12 cellular contexts compared by ENCODE assay signal in genomic region chr5:5886353-5886752, GRCh38.
A peak's percentile ranks its signal among the peaks of the same experiment; 100 is the strongest.
DNase-seq lines count a peak whose midpoint lies in the region; ATAC-seq and TF ChIP-seq lines count a peak whose summit lies in the region.
"Had no signal": no experiment of that assay in that cellular context is flagged by ENCODE, and none has a peak within 500 bp of the region (broad histone marks: within the 10 kb centered on the region; RNA-seq: fewer than 3 reads in every experiment).

No MANE protein-coding gene starts in this region.

- TF ChIP-seq CTCF in IMR-90 (conservative IDR thresholded peaks at IDR 0.05; ENCODE audit: low read depth, low read length) (no peak), SU-DHL-6 (IDR thresholded peaks at IDR 0.05; ENCODE audit: insufficient read depth, low read length, poor library complexity, severe bottlenecking) (no peak), upper lobe of right lung (IDR thresholded peaks at IDR 0.05) (no peak)

- no peak overlapping the region for H2BK15ac ChIP-seq in IMR-90 (ENCODE audit: low read depth, low read length)

- no peak overlapping the region for H2AK9ac ChIP-seq in IMR-90 (replicated peaks; ENCODE audit: low read depth, low read length, poor library complexity)

- H3K9ac ChIP-seq in IMR-90 (ENCODE audit: low read depth, low read length) (no peak overlapping the region), SU-DHL-6 (ENCODE audit: low read length) (no peak overlapping the region)
- H3K9ac ChIP-seq: KMS-11 had no signal

- no peaks in the 10 kb centered on the region for H3F3A ChIP-seq in SU-DHL-6 (ENCODE audit: insufficient read depth)

- H3K14ac ChIP-seq in IMR-90 (replicated peaks; ENCODE audit: low read depth, low read length) = no peak overlapping the region

- POLR2A ChIA-PET in IMR-90 (lab: Charles Lee; ENCODE audit: unreplicated experiment) = no interaction called here

- H3K79me2 ChIP-seq in SU-DHL-6 (ENCODE audit: insufficient read depth, low read length) = no peaks in the 10 kb centered on the region

- H3K79me1 ChIP-seq in IMR-90 (ENCODE audit: low read depth in 1 of 2, low read length in 2 of 2) = no peaks in the 10 kb centered on the region

- H3K4me3 ChIP-seq in IMR-90 (ENCODE audit: insufficient read depth, low read depth, low read length) = no peak overlapping the region
- H3K4me3 ChIP-seq in SU-DHL-6 (ENCODE audit: insufficient read depth, low read length, poor library complexity, severe bottlenecking) = no peak overlapping the region
- H3K4me3 ChIP-seq in upper lobe of right lung = no peak overlapping the region
- H3K4me3 ChIP-seq: SJSA1 had no signal

- H2BK5ac ChIP-seq in IMR-90 (ENCODE audit: low read depth, low read length, poor library complexity, severe bottlenecking) = no peak overlapping the region

- no peak for TF ChIP-seq RAD21 in IMR-90 (IDR thresholded peaks at IDR 0.05; ENCODE audit: low read length)

- in situ Hi-C loops in IMR-90 (cut with MboI; ENCODE audit: low sequenced_read_pairs) = no loop called here

- no peak overlapping the region for H4K5ac ChIP-seq in IMR-90 (ENCODE audit: low read depth, low read length)

- H3K9me2 ChIP-seq in SU-DHL-6 (replicated peaks; ENCODE audit: insufficient read depth, low read length) = no peaks in the 10 kb centered on the region

- intact Hi-C loops in IMR-90 (cut with micrococcal nuclease) (no loop called here), upper lobe of right lung (cut with DNase I) (no loop called here)

- TF ChIP-seq POLR2A in IMR-90 (IDR thresholded peaks at IDR 0.05; ENCODE audit: low read depth, low read length) = no peak

- H4K20me1 ChIP-seq in IMR-90 (ENCODE audit: insufficient read depth, low read length) (no peaks in the 10 kb centered on the region), SU-DHL-6 (ENCODE audit: low read depth, low read length) (no peaks in the 10 kb centered on the region)

- ATAC-seq in GM18511 (IDR thresholded peaks at IDR 0.05; ENCODE audit: unreplicated experiment) (peak; percentile 12), IMR-90 (ENCODE audit: low read depth) (no peak), upper lobe of right lung (peak; percentile 13), HG03354 (IDR thresholded peaks at IDR 0.05; ENCODE audit: poor library complexity, severe bottlenecking, unreplicated experiment) (no peak), HG02852 (IDR thresholded peaks at IDR 0.05; ENCODE audit: unreplicated experiment) (no peak), GM19463 (IDR thresholded peaks at IDR 0.05; ENCODE audit: unreplicated experiment) (no peak)

- no peak overlapping the region for H2BK20ac ChIP-seq in IMR-90 (ENCODE audit: low read depth, low read length)

- CTCF ChIA-PET in IMR-90 (lab: Yijun Ruan, JAX) = no interaction called here

- no peak overlapping the region for H3K23ac ChIP-seq in IMR-90 (ENCODE audit: low read depth, low read length)

- H4K8ac ChIP-seq in IMR-90 (ENCODE audit: low read depth in 2 of 2, low read length in 2 of 2) = no peak overlapping the region

- no peak overlapping the region for H2BK120ac ChIP-seq in IMR-90 (ENCODE audit: low read depth, low read length)

- dilution Hi-C loops in IMR-90 (cut with HindIII; ENCODE audit: low sequenced_read_pairs, unreplicated experiment) = no loop called here

- no peaks in the 10 kb centered on the region for H3K36me3 ChIP-seq in IMR-90 (ENCODE audit: control insufficient read depth, insufficient read depth, low read length)
- H3K36me3 ChIP-seq in SU-DHL-6 (ENCODE audit: low read length) = no peaks in the 10 kb centered on the region
- H3K36me3 ChIP-seq in upper lobe of right lung = no peaks in the 10 kb centered on the region
- H3K36me3 ChIP-seq: SJSA1 had no signal

- H3K4me2 ChIP-seq in IMR-90 (ENCODE audit: low read depth, low read length) = no peak overlapping the region
- peak overlapping the region; percentile 19 for H3K4me2 ChIP-seq in SU-DHL-6 (ENCODE audit: low read depth, low read length, poor library complexity, severe bottlenecking)
- H3K4me2 ChIP-seq: KMS-11 had no signal

- DNase-seq in IMR-90 = no peak
- DNase-seq in upper lobe of right lung = no peak
- DNase-seq: NCI-H1048, NCI-H1694, NCI-H2029 treated with DMSO at 0.1 percent for 48 hours had no signal

- H3K4ac ChIP-seq in IMR-90 (ENCODE audit: low read depth, low read length) = no peak overlapping the region

- H3K4me1 ChIP-seq in IMR-90 (ENCODE audit: control insufficient read depth, insufficient read depth, low read length) (no peaks in the 10 kb centered on the region), upper lobe of right lung (no peaks in the 10 kb centered on the region)

- H3K18ac ChIP-seq in IMR-90 (ENCODE audit: low read depth, low read length) = no peak overlapping the region

- no peaks in the 10 kb centered on the region for H3K27me3 ChIP-seq in IMR-90 (ENCODE audit: control insufficient read depth, insufficient read depth, low read length)
- H3K27me3 ChIP-seq in SU-DHL-6 (ENCODE audit: low read length) = no peaks in the 10 kb centered on the region
- peaks cover 7% of the 10 kb centered on the region for H3K27me3 ChIP-seq in upper lobe of right lung
- H3K27me3 ChIP-seq: SJSA1 had no signal

- H3K56ac ChIP-seq in IMR-90 (ENCODE audit: extremely low read depth, insufficient read depth, low read length) = no peak overlapping the region

- no peak overlapping the region for H4K91ac ChIP-seq in IMR-90 (ENCODE audit: insufficient read depth, low read depth, low read length)

- no TSS peak for BruUV-seq in IMR-90 (replicated peaks; lab: Mats Ljungman, UMichigan)

- H2AFZ ChIP-seq in IMR-90 (replicated peaks; ENCODE audit: low read length, poor library complexity) (peak overlapping the region; percentile 17), SU-DHL-6 (ENCODE audit: low read depth, low read length, severe bottlenecking) (no peak overlapping the region)

- H3K9me3 ChIP-seq in IMR-90 (ENCODE audit: control insufficient read depth, insufficient read depth, low read length) = peaks cover 27% of the 10 kb centered on the region
- H3K9me3 ChIP-seq in SU-DHL-6 (ENCODE audit: insufficient read depth, low read length) = no peaks in the 10 kb centered on the region
- no peaks in the 10 kb centered on the region for H3K9me3 ChIP-seq in upper lobe of right lung
- H3K9me3 ChIP-seq: SJSA1 had no signal

- H3K27ac ChIP-seq in IMR-90 (ENCODE audit: insufficient read depth, low read length) (no peak overlapping the region), SU-DHL-6 (ENCODE audit: low read depth, low read length) (no peak overlapping the region), upper lobe of right lung (no peak overlapping the region)
- H3K27ac ChIP-seq: KMS-11, SJSA1 had no signal

- no peak overlapping the region for H2AK5ac ChIP-seq in IMR-90 (ENCODE audit: low read depth, low read length)

- H3K9me1 ChIP-seq in IMR-90 (ENCODE audit: insufficient read depth, low read length) = no peaks in the 10 kb centered on the region

- WGBS in IMR-90 (ENCODE audit: extremely low coverage in 2 of 2, insufficient read length in 1 of 2), 2 experiments = no CpG with 5 or more reads among the region's 20 CpGs

TF ChIP-seq in IMR-90, 13 proteins besides CTCF, POLR2A, EP300 and RAD21:
- TF ChIP-seq MXI1 (IDR thresholded peaks at IDR 0.05; ENCODE audit: borderline replicate concordance, low read depth, low read length) (no peak), CEBPB (IDR thresholded peaks at IDR 0.05; ENCODE audit: low read depth, low read length) (no peak)
TF ChIP-seq in IMR-90: peak in this region for 0.

Comparison
In these comparisons a context has a peak if more than half of its experiments do, and no peak if none do; other contexts are left out.
1. ATAC-seq: peak in GM18511 (single experiment) and upper lobe of right lung (single experiment); none in IMR-90 (single experiment), HG03354 (single experiment), HG02852 (single experiment) and GM19463 (single experiment).